Comparison of ENCODE assay signal across 1 cellular context in the genomic region with DNA sequence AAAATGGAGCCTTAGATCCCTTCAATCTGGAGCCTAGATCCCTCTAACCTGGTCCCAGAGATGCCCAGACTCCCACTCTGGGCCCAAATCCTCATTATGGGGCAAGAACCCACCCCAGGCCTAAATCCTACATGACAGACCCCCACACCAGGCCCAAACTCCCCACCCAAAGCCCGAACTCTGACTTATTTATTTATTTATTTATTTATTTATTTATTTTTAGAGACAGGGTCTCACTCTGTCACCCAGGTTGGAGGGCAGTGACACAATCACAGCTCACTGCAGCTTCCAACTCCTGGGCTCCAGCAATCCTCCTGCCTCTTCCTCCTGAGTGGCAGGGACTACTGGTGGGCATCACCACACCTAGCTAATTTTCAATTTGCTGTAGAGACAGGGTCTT.
TF ChIP-seq lines count a peak whose summit lies in the region.

No MANE protein-coding gene starts in this region.

TF ChIP-seq in HEK293, 187 proteins besides CTCF, POLR2A, EP300 and RAD21 (continues in another document):
- TF ChIP-seq ZNF785 (tag by site-specific recombination; IDR thresholded peaks at IDR 0.05) (no peak), ZNF335 (tag by site-specific recombination; conservative IDR thresholded peaks at IDR 0.05) (no peak), ZNF394 (tag by site-specific recombination; IDR thresholded peaks at IDR 0.05; ENCODE audit: borderline replicate concordance) (peak; percentile 74; the same call in 1 of the 2 replicates), KLF17 (tag by site-specific recombination; IDR thresholded peaks at IDR 0.05) (no peak), HOXA7 (CRISPR knock-in tag; IDR thresholded peaks at IDR 0.05; ENCODE audit: borderline replicate concordance) (no peak), ZNF133 (tag by site-specific recombination; IDR thresholded peaks at IDR 0.05) (no peak), ZNF324 (tag by site-specific recombination; IDR thresholded peaks at IDR 0.05) (no peak), BCL11B (tag by site-specific recombination; IDR thresholded peaks at IDR 0.05; ENCODE audit: low read depth) (no peak), ZNF654 (tag by site-specific recombination; IDR thresholded peaks at IDR 0.05; ENCODE audit: low read depth) (peak; percentile 19; the same call in 1 of the 2 replicates), SETDB1 (IDR thresholded peaks at IDR 0.05; ENCODE audit: insufficient read length, low read length) (no peak), ZBTB20 (tag by site-specific recombination; IDR thresholded peaks at IDR 0.05) (no peak), ZNF155 (tag by site-specific recombination; IDR thresholded peaks at IDR 0.05) (no peak), ZNF24 (tag by site-specific recombination; IDR thresholded peaks at IDR 0.05) (no peak), HIC1 (tag by site-specific recombination; IDR thresholded peaks at IDR 0.05) (no peak), ZNF157 (tag by site-specific recombination; IDR thresholded peaks at IDR 0.05) (no peak), ZEB2 (tag by site-specific recombination; IDR thresholded peaks at IDR 0.05) (no peak), ZNF660 (tag by site-specific recombination; IDR thresholded peaks at IDR 0.05) (no peak), ZNF529 (tag by site-specific recombination; IDR thresholded peaks at IDR 0.05; ENCODE audit: insufficient replicate concordance) (no peak), ZNF112 (tag by site-specific recombination; IDR thresholded peaks at IDR 0.05) (no peak), ZNF621 (tag by site-specific recombination; IDR thresholded peaks at IDR 0.05) (no peak), ZNF354C (tag by site-specific recombination; IDR thresholded peaks at IDR 0.05; ENCODE audit: borderline replicate concordance, low read depth) (no peak), GLIS1 (tag by site-specific recombination; IDR thresholded peaks at IDR 0.05) (no peak), ZNF585B (tag by site-specific recombination; IDR thresholded peaks at IDR 0.05) (no peak), ATF2 (tag by site-specific recombination; IDR thresholded peaks at IDR 0.05; ENCODE audit: low read depth) (no peak), PATZ1 (tag by site-specific recombination; IDR thresholded peaks at IDR 0.05) (no peak), ZNF658 (tag by site-specific recombination; IDR thresholded peaks at IDR 0.05) (no peak), ZNF366 (tag by site-specific recombination; conservative IDR thresholded peaks at IDR 0.05) (no peak), OSR2 (tag by site-specific recombination; IDR thresholded peaks at IDR 0.05) (no peak), FEZF1 (tag by site-specific recombination; IDR thresholded peaks at IDR 0.05) (no peak)
- TF ChIP-seq, protein P1, sequence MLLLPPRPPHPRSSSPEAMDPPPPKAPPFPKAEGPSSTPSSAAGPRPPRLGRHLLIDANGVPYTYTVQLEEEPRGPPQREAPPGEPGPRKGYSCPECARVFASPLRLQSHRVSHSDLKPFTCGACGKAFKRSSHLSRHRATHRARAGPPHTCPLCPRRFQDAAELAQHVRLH (tag by site-specific recombination; IDR thresholded peaks at IDR 0.05): no peak
- TF ChIP-seq, protein P2, sequence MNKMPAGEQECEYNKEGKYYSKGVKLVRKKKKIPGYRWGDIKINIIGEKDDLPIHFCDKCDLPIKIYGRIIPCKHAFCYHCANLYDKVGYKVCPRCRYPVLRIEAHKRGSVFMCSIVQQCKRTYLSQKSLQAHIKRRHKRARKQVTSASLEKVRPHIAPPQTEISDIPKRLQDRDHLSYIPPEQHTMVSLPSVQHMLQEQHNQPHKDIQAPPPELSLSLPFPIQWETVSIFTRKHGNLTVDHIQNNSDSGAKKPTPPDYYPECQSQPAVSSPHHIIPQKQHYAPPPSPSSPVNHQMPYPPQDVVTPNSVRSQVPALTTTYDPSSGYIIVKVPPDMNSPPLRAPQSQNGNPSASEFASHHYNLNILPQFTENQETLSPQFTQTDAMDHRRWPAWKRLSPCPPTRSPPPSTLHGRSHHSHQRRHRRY (tag by site-specific recombination; IDR thresholded peaks at IDR 0.05): no peak
- TF ChIP-seq, protein P3, sequence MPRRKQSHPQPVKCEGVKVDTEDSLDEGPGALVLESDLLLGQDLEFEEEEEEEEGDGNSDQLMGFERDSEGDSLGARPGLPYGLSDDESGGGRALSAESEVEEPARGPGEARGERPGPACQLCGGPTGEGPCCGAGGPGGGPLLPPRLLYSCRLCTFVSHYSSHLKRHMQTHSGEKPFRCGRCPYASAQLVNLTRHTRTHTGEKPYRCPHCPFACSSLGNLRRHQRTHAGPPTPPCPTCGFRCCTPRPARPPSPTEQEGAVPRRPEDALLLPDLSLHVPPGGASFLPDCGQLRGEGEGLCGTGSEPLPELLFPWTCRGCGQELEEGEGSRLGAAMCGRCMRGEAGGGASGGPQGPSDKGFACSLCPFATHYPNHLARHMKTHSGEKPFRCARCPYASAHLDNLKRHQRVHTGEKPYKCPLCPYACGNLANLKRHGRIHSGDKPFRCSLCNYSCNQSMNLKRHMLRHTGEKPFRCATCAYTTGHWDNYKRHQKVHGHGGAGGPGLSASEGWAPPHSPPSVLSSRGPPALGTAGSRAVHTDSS (tag by site-specific recombination; IDR thresholded peaks at IDR 0.05): no peak
- TF ChIP-seq, protein P4, sequence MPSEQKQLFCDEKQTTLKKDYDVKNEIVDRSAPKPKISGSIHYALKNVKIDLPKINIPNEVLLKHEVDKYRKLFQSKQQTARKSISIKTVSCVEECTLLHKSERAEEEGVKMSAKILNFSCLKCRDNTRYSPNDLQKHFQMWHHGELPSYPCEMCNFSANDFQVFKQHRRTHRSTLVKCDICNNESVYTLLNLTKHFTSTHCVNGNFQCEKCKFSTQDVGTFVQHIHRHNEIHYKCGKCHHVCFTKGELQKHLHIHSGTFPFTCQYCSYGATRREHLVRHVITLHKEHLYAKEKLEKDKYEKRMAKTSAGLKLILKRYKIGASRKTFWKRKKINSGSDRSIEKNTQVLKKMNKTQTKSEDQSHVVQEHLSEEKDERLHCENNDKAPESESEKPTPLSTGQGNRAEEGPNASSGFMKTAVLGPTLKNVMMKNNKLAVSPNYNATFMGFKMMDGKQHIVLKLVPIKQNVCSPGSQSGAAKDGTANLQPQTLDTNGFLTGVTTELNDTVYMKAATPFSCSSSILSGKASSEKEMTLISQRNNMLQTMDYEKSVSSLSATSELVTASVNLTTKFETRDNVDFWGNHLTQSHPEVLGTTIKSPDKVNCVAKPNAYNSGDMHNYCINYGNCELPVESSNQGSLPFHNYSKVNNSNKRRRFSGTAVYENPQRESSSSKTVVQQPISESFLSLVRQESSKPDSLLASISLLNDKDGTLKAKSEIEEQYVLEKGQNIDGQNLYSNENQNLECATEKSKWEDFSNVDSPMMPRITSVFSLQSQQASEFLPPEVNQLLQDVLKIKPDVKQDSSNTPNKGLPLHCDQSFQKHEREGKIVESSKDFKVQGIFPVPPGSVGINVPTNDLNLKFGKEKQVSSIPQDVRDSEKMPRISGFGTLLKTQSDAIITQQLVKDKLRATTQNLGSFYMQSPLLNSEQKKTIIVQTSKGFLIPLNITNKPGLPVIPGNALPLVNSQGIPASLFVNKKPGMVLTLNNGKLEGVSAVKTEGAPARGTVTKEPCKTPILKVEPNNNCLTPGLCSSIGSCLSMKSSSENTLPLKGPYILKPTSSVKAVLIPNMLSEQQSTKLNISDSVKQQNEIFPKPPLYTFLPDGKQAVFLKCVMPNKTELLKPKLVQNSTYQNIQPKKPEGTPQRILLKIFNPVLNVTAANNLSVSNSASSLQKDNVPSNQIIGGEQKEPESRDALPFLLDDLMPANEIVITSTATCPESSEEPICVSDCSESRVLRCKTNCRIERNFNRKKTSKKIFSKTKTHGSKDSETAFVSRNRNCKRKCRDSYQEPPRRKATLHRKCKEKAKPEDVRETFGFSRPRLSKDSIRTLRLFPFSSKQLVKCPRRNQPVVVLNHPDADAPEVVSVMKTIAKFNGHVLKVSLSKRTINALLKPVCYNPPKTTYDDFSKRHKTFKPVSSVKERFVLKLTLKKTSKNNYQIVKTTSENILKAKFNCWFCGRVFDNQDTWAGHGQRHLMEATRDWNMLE (tag by site-specific recombination; conservative IDR thresholded peaks at IDR 0.05; ENCODE audit: low read depth): peak; percentile 58; the same call in 1 of the 2 replicates
- TF ChIP-seq, protein P5, sequence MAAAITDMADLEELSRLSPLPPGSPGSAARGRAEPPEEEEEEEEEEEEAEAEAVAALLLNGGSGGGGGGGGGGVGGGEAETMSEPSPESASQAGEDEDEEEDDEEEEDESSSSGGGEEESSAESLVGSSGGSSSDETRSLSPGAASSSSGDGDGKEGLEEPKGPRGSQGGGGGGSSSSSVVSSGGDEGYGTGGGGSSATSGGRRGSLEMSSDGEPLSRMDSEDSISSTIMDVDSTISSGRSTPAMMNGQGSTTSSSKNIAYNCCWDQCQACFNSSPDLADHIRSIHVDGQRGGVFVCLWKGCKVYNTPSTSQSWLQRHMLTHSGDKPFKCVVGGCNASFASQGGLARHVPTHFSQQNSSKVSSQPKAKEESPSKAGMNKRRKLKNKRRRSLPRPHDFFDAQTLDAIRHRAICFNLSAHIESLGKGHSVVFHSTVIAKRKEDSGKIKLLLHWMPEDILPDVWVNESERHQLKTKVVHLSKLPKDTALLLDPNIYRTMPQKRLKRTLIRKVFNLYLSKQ (tag by site-specific recombination; IDR thresholded peaks at IDR 0.05; ENCODE audit: borderline replicate concordance): no peak
- TF ChIP-seq, protein P6, sequence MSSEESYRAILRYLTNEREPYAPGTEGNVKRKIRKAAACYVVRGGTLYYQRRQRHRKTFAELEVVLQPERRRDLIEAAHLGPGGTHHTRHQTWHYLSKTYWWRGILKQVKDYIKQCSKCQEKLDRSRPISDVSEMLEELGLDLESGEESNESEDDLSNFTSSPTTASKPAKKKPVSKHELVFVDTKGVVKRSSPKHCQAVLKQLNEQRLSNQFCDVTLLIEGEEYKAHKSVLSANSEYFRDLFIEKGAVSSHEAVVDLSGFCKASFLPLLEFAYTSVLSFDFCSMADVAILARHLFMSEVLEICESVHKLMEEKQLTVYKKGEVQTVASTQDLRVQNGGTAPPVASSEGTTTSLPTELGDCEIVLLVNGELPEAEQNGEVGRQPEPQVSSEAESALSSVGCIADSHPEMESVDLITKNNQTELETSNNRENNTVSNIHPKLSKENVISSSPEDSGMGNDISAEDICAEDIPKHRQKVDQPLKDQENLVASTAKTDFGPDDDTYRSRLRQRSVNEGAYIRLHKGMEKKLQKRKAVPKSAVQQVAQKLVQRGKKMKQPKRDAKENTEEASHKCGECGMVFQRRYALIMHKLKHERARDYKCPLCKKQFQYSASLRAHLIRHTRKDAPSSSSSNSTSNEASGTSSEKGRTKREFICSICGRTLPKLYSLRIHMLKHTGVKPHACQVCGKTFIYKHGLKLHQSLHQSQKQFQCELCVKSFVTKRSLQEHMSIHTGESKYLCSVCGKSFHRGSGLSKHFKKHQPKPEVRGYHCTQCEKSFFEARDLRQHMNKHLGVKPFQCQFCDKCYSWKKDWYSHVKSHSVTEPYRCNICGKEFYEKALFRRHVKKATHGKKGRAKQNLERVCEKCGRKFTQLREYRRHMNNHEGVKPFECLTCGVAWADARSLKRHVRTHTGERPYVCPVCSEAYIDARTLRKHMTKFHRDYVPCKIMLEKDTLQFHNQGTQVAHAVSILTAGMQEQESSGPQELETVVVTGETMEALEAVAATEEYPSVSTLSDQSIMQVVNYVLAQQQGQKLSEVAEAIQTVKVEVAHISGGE (tag by site-specific recombination; conservative IDR thresholded peaks at IDR 0.05; ENCODE audit: low read depth): 0 out of 2 replicates have a peak, but pooled peaks have one; percentile 16
